ENCODE assay signal across 8 cellular contexts in genomic region chr16:87464691-87465300, GRCh38. TPM values are rescaled to one million over a fixed set of nuclear protein-coding genes. Genes with fewer than 3 reads are reported as not detected.
DNase-seq lines count a peak whose midpoint lies in the region; ATAC-seq and TF ChIP-seq lines count a peak whose summit lies in the region.

No MANE protein-coding gene starts in this region.

- H3K9me3 Mint-ChIP-seq in MCF 10A (ENCODE audit: unreplicated experiment): no peaks in the 10 kb centered on the region

- H3K4me3 Mint-ChIP-seq in MCF 10A (ENCODE audit: unreplicated experiment): peak overlapping the region; percentile 70

- intact Hi-C loops in MCF 10A (cut with micrococcal nuclease): loop anchor here (1.0 kb wide), 1 partner anchor 27 kb away; no protein-coding TSS in a partner anchor

- H3K27ac Mint-ChIP-seq in MCF 10A (ENCODE audit: low read depth, unreplicated experiment): peak overlapping the region; percentile 89

- no TSS peak for BruUV-seq in MCF 10A (replicated peaks; lab: Mats Ljungman, UMichigan)

- H3K36me3 Mint-ChIP-seq in MCF 10A (ENCODE audit: insufficient read depth, unreplicated experiment): peaks cover 18% of the 10 kb centered on the region

- H3K4me1 Mint-ChIP-seq in MCF 10A (ENCODE audit: insufficient read depth, unreplicated experiment): peaks cover 22% of the 10 kb centered on the region

- no peak for TF ChIP-seq CTCF in MCF 10A (IDR thresholded peaks at IDR 0.05; ENCODE audit: unreplicated experiment)

- no peaks in the 10 kb centered on the region for H3K27me3 Mint-ChIP-seq in MCF 10A (ENCODE audit: insufficient read depth, unreplicated experiment)

- POLR2A ChIA-PET in MCF 10A (lab: Yijun Ruan, JAX): interaction anchor here (0.6 to 6.5 kb wide), 22 partner anchors 8 to 388 kb away, joined by 3 to 144 read pairs (median 4); partner anchors contain the start of gene FBXO31

- no peak for ATAC-seq in HG02571 (IDR thresholded peaks at IDR 0.05; ENCODE audit: unreplicated experiment)

- CTCF ChIA-PET in MCF 10A (lab: Yijun Ruan, JAX): interaction anchor here (1.0 to 8.2 kb wide), 6 partner anchors 22 to 170 kb away, joined by 3 to 71 read pairs (median 4); no protein-coding TSS in a partner anchor

- peak; percentile 53 for DNase-seq in activated naive CD4-positive, alpha-beta T cell treated with Interleukin-2 at 50 U/mL for 16 hours
- no peak for DNase-seq in activated naive CD4-positive, alpha-beta T cell (lab: John Stamatoyannopoulos, UW)
- peak; percentile 53 for DNase-seq in SW480 (ENCODE audit: low spot score)
- DNase-seq in MCF 10A (ENCODE audit: unreplicated experiment): peak; percentile 77
- DNase-seq in kidney glomerular epithelial cell (lab: John Stamatoyannopoulos, UW): peak; percentile 67
- DNase-seq in stimulated activated CD4-positive, alpha-beta T cell treated with anti-CD3 and anti-CD28 coated beads, Interleukin-1b, Interleukin-23, amount 100 ng/mL, for 48 hours: peak; percentile 62
- no peak for DNase-seq in NCI-H2227 treated with DMSO at 0.1 percent for 48 hours (lab: John Stamatoyannopoulos, UW)

RNA-seq across cellular contexts. Expression of gene ZCCHC14, which starts 28.0 kb away (rescaled TPM):
- total RNA-seq in MCF 10A (2022): 23.3 and 28.2 TPM in 2 replicates

Comparison
In these comparisons a context has a peak if more than half of its experiments do, and no peak if none do; other contexts are left out.
1. DNase-seq: peak in activated naive CD4-positive, alpha-beta T cell treated with Interleukin-2 at 50 U/mL for 16 hours (single experiment), SW480 (single experiment), MCF 10A (single experiment), kidney glomerular epithelial cell (single experiment) and stimulated activated CD4-positive, alpha-beta T cell treated with anti-CD3 and anti-CD28 coated beads, Interleukin-1b, Interleukin-23, amount 100 ng/mL, for 48 hours (single experiment); none in activated naive CD4-positive, alpha-beta T cell (0 of 4) and NCI-H2227 treated with DMSO at 0.1 percent for 48 hours (single experiment).